1 cellular context compared by ENCODE assay signal in the genomic region with DNA sequence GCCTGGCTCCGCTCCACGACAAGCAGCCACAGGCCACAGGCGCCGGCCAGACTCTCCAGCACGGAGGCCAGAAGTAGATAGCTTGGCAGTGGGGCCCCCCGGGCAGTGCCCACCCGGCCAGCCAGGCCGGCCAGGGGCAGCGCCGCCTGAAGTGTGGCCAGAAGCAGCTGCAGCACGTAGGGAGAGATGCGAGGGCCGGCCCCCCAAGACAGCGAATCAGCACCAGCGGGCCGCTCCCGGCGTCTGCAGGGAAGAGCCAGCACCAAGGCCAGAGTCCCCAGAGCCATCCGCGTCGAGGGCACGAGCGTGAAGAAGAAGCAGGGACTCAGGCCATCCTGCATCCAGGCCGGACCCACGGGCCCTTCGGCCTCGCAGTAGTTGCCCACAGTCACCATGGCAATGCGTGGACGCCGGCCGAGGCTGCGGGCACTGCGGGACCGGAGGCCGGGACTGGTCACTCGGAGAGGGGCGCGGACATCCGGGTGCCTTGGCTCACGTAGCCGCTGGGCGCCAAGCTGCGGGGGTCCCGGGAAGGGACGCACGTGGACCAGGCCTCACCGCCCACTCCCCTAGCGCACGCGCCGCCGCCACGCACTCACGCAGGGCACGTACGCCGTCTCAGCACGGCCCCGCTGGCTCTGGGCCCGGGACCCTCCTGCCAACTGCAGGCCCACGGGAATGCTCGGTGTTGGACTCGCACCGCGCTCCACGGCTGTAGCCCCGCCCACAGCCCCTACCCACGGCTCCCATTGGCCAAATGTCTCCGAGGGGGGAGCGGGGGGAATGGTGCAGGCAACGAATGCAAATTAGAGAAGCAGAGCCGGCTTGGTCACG.
TF ChIP-seq lines count a peak whose summit lies in the region.

A gene (minus strand): TSS at position 680 of the 834 bp plus-strand sequence. CDS start 285 bp downstream, at position 395.

TF ChIP-seq in HepG2, 621 proteins besides CTCF, POLR2A, EP300 and RAD21 (continued from another document and continues in another):
- TF ChIP-seq FOXC1 (CRISPR knock-in tag; IDR thresholded peaks at IDR 0.05; ENCODE audit: borderline replicate concordance) (peak; percentile 99), MXD4 (CRISPR knock-in tag; IDR thresholded peaks at IDR 0.05) (peak; percentile 96), ZNF207 (IDR thresholded peaks at IDR 0.05; ENCODE audit: borderline replicate concordance) (no peak), HOXA9 (CRISPR knock-in tag; IDR thresholded peaks at IDR 0.05; ENCODE audit: borderline replicate concordance) (peak; percentile 87; the same call in 1 of the 2 replicates), EEA1 (CRISPR knock-in tag; IDR thresholded peaks at IDR 0.05; ENCODE audit: borderline replicate concordance) (0 out of 2 replicates have a peak, but pooled peaks have one; percentile 91), CREM (IDR thresholded peaks at IDR 0.05) (peak; percentile 39; the same call in 1 of the 2 replicates), CREM (CRISPR knock-in tag; IDR thresholded peaks at IDR 0.05) (no peak; the same call in 1 of the 2 replicates), SIN3A (IDR thresholded peaks at IDR 0.05; ENCODE audit: borderline replicate concordance, low read depth, low read length) (no peak; the same call in 1 of the 2 replicates), PCBP1 (IDR thresholded peaks at IDR 0.05; ENCODE audit: borderline replicate concordance, low read depth, low read length) (0 out of 2 replicates have a peak, but pooled peaks have one; percentile 49), RFXANK (CRISPR knock-in tag; IDR thresholded peaks at IDR 0.05) (peak; percentile 82), HNRNPLL (IDR thresholded peaks at IDR 0.05; ENCODE audit: low read depth, low read length, poor library complexity, severe bottlenecking) (peak; percentile 84), HIVEP1 (CRISPR knock-in tag; IDR thresholded peaks at IDR 0.05) (peak; percentile 96), GFI1 (CRISPR knock-in tag; IDR thresholded peaks at IDR 0.05; ENCODE audit: borderline replicate concordance) (peak; percentile 79; the same call in 1 of the 2 replicates), ZNF558 (CRISPR knock-in tag; IDR thresholded peaks at IDR 0.05; ENCODE audit: borderline replicate concordance) (peak; percentile 88; the same call in 1 of the 2 replicates), GLI4 (CRISPR knock-in tag; IDR thresholded peaks at IDR 0.05; ENCODE audit: borderline replicate concordance) (peak; percentile 97; the same call in 1 of the 2 replicates), MATR3 (CRISPR knock-in tag; IDR thresholded peaks at IDR 0.05) (no peak), ZNF607 (CRISPR knock-in tag; IDR thresholded peaks at IDR 0.05; ENCODE audit: borderline replicate concordance) (no peak; the same call in 1 of the 2 replicates), ZNF552 (CRISPR knock-in tag; IDR thresholded peaks at IDR 0.05; ENCODE audit: borderline replicate concordance) (no peak), NFE2 (CRISPR knock-in tag; IDR thresholded peaks at IDR 0.05) (no peak), ZNF841 (CRISPR knock-in tag; IDR thresholded peaks at IDR 0.05; ENCODE audit: borderline replicate concordance) (peak; percentile 66; the same call in 1 of the 2 replicates), ZNF263 (CRISPR knock-in tag; IDR thresholded peaks at IDR 0.05) (0 out of 2 replicates have a peak, but pooled peaks have one; percentile 62), MAF1 (CRISPR knock-in tag; IDR thresholded peaks at IDR 0.05; ENCODE audit: borderline replicate concordance) (peak; percentile 83), ZNF224 (CRISPR knock-in tag; IDR thresholded peaks at IDR 0.05) (peak; percentile 87), ZNF205 (CRISPR knock-in tag; IDR thresholded peaks at IDR 0.05) (peak; percentile 81; the same call in 1 of the 2 replicates), MEIS2 (CRISPR knock-in tag; IDR thresholded peaks at IDR 0.05) (peak; percentile 83; the same call in 1 of the 2 replicates), ZNF17 (CRISPR knock-in tag; IDR thresholded peaks at IDR 0.05) (no peak; the same call in 1 of the 2 replicates), ZMYM4 (CRISPR knock-in tag; IDR thresholded peaks at IDR 0.05) (peak; percentile 91), SRSF1 (optimal IDR thresholded peaks at IDR 0.05; ENCODE audit: low read depth, low read length) (peak; percentile 67), NFE2L2 (IDR thresholded peaks at IDR 0.05; ENCODE audit: low read length) (no peak), HMG20A (CRISPR knock-in tag; IDR thresholded peaks at IDR 0.05; ENCODE audit: borderline replicate concordance) (0 out of 2 replicates have a peak, but pooled peaks have one; percentile 29), MYC (CRISPR knock-in tag; IDR thresholded peaks at IDR 0.05; ENCODE audit: borderline replicate concordance) (peak; percentile 99), ZNF878 (CRISPR knock-in tag; IDR thresholded peaks at IDR 0.05) (peak; percentile 98), ZNF660 (CRISPR knock-in tag; IDR thresholded peaks at IDR 0.05; ENCODE audit: borderline replicate concordance, low read depth) (no peak), KDM6A (CRISPR knock-in tag; IDR thresholded peaks at IDR 0.05; ENCODE audit: low read depth) (no peak), ZNF775 (CRISPR knock-in tag; IDR thresholded peaks at IDR 0.05; ENCODE audit: borderline replicate concordance) (no peak; the same call in 1 of the 2 replicates)
- TF ChIP-seq, protein P1, sequence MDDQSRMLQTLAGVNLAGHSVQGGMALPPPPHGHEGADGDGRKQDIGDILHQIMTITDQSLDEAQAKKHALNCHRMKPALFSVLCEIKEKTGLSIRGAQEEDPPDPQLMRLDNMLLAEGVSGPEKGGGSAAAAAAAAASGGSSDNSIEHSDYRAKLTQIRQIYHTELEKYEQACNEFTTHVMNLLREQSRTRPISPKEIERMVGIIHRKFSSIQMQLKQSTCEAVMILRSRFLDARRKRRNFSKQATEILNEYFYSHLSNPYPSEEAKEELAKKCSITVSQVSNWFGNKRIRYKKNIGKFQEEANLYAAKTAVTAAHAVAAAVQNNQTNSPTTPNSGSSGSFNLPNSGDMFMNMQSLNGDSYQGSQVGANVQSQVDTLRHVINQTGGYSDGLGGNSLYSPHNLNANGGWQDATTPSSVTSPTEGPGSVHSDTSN (CRISPR knock-in tag; IDR thresholded peaks at IDR 0.05; ENCODE audit: borderline replicate concordance) = peak; percentile 32; the same call in 1 of the 2 replicates
- TF ChIP-seq, protein P2, sequence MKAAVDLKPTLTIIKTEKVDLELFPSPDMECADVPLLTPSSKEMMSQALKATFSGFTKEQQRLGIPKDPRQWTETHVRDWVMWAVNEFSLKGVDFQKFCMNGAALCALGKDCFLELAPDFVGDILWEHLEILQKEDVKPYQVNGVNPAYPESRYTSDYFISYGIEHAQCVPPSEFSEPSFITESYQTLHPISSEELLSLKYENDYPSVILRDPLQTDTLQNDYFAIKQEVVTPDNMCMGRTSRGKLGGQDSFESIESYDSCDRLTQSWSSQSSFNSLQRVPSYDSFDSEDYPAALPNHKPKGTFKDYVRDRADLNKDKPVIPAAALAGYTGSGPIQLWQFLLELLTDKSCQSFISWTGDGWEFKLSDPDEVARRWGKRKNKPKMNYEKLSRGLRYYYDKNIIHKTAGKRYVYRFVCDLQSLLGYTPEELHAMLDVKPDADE (CRISPR knock-in tag; IDR thresholded peaks at IDR 0.05) = peak; percentile 92; the same call in 1 of the 2 replicates
- TF ChIP-seq, protein P3, sequence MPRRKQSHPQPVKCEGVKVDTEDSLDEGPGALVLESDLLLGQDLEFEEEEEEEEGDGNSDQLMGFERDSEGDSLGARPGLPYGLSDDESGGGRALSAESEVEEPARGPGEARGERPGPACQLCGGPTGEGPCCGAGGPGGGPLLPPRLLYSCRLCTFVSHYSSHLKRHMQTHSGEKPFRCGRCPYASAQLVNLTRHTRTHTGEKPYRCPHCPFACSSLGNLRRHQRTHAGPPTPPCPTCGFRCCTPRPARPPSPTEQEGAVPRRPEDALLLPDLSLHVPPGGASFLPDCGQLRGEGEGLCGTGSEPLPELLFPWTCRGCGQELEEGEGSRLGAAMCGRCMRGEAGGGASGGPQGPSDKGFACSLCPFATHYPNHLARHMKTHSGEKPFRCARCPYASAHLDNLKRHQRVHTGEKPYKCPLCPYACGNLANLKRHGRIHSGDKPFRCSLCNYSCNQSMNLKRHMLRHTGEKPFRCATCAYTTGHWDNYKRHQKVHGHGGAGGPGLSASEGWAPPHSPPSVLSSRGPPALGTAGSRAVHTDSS (CRISPR knock-in tag; conservative IDR thresholded peaks at IDR 0.05) = no peak
- TF ChIP-seq, protein P4, sequence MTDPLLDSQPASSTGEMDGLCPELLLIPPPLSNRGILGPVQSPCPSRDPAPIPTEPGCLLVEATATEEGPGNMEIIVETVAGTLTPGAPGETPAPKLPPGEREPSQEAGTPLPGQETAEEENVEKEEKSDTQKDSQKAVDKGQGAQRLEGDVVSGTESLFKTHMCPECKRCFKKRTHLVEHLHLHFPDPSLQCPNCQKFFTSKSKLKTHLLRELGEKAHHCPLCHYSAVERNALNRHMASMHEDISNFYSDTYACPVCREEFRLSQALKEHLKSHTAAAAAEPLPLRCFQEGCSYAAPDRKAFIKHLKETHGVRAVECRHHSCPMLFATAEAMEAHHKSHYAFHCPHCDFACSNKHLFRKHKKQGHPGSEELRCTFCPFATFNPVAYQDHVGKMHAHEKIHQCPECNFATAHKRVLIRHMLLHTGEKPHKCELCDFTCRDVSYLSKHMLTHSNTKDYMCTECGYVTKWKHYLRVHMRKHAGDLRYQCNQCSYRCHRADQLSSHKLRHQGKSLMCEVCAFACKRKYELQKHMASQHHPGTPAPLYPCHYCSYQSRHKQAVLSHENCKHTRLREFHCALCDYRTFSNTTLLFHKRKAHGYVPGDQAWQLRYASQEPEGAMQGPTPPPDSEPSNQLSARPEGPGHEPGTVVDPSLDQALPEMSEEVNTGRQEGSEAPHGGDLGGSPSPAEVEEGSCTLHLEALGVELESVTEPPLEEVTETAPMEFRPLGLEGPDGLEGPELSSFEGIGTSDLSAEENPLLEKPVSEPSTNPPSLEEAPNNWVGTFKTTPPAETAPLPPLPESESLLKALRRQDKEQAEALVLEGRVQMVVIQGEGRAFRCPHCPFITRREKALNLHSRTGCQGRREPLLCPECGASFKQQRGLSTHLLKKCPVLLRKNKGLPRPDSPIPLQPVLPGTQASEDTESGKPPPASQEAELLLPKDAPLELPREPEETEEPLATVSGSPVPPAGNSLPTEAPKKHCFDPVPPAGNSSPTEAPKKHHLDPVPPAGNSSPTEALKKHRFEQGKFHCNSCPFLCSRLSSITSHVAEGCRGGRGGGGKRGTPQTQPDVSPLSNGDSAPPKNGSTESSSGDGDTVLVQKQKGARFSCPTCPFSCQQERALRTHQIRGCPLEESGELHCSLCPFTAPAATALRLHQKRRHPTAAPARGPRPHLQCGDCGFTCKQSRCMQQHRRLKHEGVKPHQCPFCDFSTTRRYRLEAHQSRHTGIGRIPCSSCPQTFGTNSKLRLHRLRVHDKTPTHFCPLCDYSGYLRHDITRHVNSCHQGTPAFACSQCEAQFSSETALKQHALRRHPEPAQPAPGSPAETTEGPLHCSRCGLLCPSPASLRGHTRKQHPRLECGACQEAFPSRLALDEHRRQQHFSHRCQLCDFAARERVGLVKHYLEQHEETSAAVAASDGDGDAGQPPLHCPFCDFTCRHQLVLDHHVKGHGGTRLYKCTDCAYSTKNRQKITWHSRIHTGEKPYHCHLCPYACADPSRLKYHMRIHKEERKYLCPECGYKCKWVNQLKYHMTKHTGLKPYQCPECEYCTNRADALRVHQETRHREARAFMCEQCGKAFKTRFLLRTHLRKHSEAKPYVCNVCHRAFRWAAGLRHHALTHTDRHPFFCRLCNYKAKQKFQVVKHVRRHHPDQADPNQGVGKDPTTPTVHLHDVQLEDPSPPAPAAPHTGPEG (CRISPR knock-in tag; IDR thresholded peaks at IDR 0.05) = no peak
- TF ChIP-seq, protein P5, sequence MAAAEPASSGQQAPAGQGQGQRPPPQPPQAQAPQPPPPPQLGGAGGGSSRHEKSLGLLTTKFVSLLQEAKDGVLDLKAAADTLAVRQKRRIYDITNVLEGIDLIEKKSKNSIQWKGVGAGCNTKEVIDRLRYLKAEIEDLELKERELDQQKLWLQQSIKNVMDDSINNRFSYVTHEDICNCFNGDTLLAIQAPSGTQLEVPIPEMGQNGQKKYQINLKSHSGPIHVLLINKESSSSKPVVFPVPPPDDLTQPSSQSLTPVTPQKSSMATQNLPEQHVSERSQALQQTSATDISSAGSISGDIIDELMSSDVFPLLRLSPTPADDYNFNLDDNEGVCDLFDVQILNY (CRISPR knock-in tag; conservative IDR thresholded peaks at IDR 0.05) = no peak
- TF ChIP-seq, protein P6, sequence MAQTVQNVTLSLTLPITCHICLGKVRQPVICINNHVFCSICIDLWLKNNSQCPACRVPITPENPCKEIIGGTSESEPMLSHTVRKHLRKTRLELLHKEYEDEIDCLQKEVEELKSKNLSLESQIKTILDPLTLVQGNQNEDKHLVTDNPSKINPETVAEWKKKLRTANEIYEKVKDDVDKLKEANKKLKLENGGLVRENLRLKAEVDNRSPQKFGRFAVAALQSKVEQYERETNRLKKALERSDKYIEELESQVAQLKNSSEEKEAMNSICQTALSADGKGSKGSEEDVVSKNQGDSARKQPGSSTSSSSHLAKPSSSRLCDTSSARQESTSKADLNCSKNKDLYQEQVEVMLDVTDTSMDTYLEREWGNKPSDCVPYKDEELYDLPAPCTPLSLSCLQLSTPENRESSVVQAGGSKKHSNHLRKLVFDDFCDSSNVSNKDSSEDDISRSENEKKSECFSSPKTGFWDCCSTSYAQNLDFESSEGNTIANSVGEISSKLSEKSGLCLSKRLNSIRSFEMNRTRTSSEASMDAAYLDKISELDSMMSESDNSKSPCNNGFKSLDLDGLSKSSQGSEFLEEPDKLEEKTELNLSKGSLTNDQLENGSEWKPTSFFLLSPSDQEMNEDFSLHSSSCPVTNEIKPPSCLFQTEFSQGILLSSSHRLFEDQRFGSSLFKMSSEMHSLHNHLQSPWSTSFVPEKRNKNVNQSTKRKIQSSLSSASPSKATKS (CRISPR knock-in tag; IDR thresholded peaks at IDR 0.05) = no peak
- TF ChIP-seq, protein P7, sequence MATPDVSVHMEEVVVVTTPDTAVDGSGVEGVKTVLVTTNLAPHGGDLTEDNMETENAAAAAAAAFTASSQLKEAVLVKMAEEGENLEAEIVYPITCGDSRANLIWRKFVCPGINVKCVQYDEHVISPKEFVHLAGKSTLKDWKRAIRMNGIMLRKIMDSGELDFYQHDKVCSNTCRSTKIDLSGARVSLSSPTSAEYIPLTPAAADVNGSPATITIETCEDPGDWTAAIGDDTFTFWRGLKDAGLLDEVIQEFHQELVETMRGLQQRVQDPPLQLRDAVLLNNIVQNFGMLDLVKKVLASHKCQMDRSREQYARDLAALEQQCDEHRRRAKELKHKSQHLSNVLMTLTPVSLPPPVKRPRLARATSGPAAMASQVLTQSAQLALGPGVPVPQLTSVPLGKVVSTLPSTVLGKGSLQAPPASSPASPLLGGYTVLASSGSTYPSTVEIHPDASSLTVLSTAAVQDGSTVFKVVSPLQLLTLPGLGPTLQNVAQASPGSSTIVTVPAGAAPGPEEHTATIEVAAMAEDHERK (CRISPR knock-in tag; IDR thresholded peaks at IDR 0.05; ENCODE audit: low read depth) = peak; percentile 87
